In the genomic region with DNA sequence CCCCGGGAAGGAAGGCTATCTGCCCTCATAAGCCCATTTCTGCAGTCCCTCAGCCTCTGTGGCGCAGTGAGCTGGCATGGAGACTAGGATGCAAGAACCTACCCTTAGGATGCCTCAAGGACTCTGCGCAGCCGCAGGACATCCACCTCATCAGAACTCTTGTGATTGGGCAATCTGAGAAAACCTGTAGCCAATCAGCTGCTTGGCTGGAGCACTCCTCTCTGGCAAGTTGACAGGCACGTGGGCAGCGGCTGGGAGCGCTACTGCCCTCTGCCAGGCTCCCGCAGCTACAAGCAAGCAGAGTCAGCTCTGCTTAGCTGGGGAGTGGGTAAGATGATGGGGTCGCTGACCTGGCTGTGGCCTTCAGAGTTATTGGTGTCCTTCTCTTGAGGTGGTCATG, we compare ENCODE assay signal across 8 cellular contexts. TPM values are rescaled to one million over a fixed set of nuclear protein-coding genes. Genes with fewer than 3 reads are reported as not detected.
A peak's percentile ranks its signal among the peaks of the same experiment; 100 is the strongest.
DNase-seq lines count a peak whose midpoint lies in the region; ATAC-seq, FAIRE-seq and TF ChIP-seq lines count a peak whose summit lies in the region.

No MANE protein-coding gene starts in this region.

- H3K4me1 ChIP-seq in Karpas-422 (ENCODE audit: low read length), result peaks cover 23% of the 10 kb centered on the region
- peaks cover 12% of the 10 kb centered on the region for H3K4me1 ChIP-seq in OCI-LY7 (ENCODE audit: insufficient read depth, low read length, poor library complexity, severe bottlenecking)
- no peaks in the 10 kb centered on the region for H3K4me1 ChIP-seq in GM12878 (ENCODE audit: control insufficient read depth, insufficient read depth, low read length)
- H3K4me1 ChIP-seq in hepatocyte (ENCODE audit: insufficient read depth), result peaks cover 7% of the 10 kb centered on the region
- peaks cover 0 to 45% (median 36%) of the 10 kb centered on the region in 4 donors for H3K4me1 ChIP-seq in sigmoid colon

- DNase-seq in CMK (ENCODE audit: low read depth) (peak; percentile 86), Karpas-422 (peak; percentile 97), OCI-LY7 (ENCODE audit: low spot score) (peak; percentile 81), GM12878 (ENCODE audit: low read depth, low spot score) (no peak), hepatocyte (ENCODE audit: low spot score) (peak; percentile 73), sigmoid colon (peak; percentile 91), OCI-M2 (lab: John Stamatoyannopoulos, UW; ENCODE audit: unreplicated experiment) (no peak)

- no peak overlapping the region; the same call in 1 of the 2 replicates for H2AFZ ChIP-seq in Karpas-422 (ENCODE audit: low read length)
- H2AFZ ChIP-seq in OCI-LY7 (ENCODE audit: low read length), result no peak overlapping the region
- no peak overlapping the region for H2AFZ ChIP-seq in GM12878 (ENCODE audit: control insufficient read depth, low read depth, low read length)
- H2AFZ ChIP-seq in hepatocyte, result no peak overlapping the region

- no peak overlapping the region for H3K4me3 ChIP-seq in Karpas-422 (ENCODE audit: low read length)
- no peak overlapping the region for H3K4me3 ChIP-seq in OCI-LY7 (ENCODE audit: low read depth, low read length, poor library complexity, severe bottlenecking)
- H3K4me3 ChIP-seq in GM12878, result no peak overlapping the region
- H3K4me3 ChIP-seq in hepatocyte, result no peak overlapping the region
- H3K4me3 ChIP-seq in sigmoid colon, result no peak overlapping the region

- H3K27me3 ChIP-seq in Karpas-422 (ENCODE audit: low read length) (no peaks in the 10 kb centered on the region), GM12878 (replicated peaks in 1 of 2; ENCODE audit: control insufficient read depth in 2 of 2, insufficient read depth in 2 of 2, low read length in 1 of 2) (no peaks in the 10 kb centered on the region), hepatocyte (no peaks in the 10 kb centered on the region), sigmoid colon (no peaks in the 10 kb centered on the region)

- H3K79me2 ChIP-seq in Karpas-422 (ENCODE audit: low read length), result peaks cover 25% of the 10 kb centered on the region
- H3K79me2 ChIP-seq in OCI-LY7 (ENCODE audit: insufficient read depth, low read depth, low read length), result peaks cover 14% of the 10 kb centered on the region; the same call in 1 of the 2 replicates
- peaks cover 4% of the 10 kb centered on the region; the same call in 1 of the 2 replicates for H3K79me2 ChIP-seq in GM12878 (ENCODE audit: control insufficient read depth, insufficient read depth, low read length)
- peaks cover 19% of the 10 kb centered on the region for H3K79me2 ChIP-seq in hepatocyte

- no peak for TF ChIP-seq RAD21 in GM12878 (IDR thresholded peaks at IDR 0.05; ENCODE audit: insufficient read depth, low read depth, low read length)

- ATAC-seq in GM12878 (no peak), HG03460 (IDR thresholded peaks at IDR 0.05; ENCODE audit: unreplicated experiment) (no peak)

- in situ Hi-C loops in GM12878 (cut with MboI), result no loop called here

- 64% methylated on average over 9 of the region's 9 CpGs for WGBS in GM12878 (ENCODE audit: insufficient coverage, insufficient replicate concordance, low lambda C conversion rate, missing lambda C conversion rate)
- WGBS in hepatocyte (ENCODE audit: low lambda C conversion rate, missing lambda C conversion rate), result 22% methylated on average over 9 of the region's 9 CpGs
- WGBS in sigmoid colon, 2 donors, result 20 to 24% methylated on average over 9 of the region's 9 CpGs

- intact Hi-C loops in OCI-LY7 (cut with micrococcal nuclease; ENCODE audit: unreplicated experiment), result no loop called here
- intact Hi-C loops in GM12878 (cut with micrococcal nuclease; ENCODE audit: unreplicated experiment), result no loop called here
- intact Hi-C loops in sigmoid colon (cut with DNase I), result no loop called here

- SMC1A ChIA-PET in GM12878 (lab: Charles Lee; ENCODE audit: uncharacterized antibody, unreplicated experiment), result interaction anchor here (0.7 kb wide), 1 partner anchor 131 kb away, joined by 3 read pairs; no protein-coding TSS in a partner anchor

- TF ChIP-seq POLR2A in GM12878 (IDR thresholded peaks at IDR 0.05; ENCODE audit: low read depth, low read length) (no peak), sigmoid colon (IDR thresholded peaks at IDR 0.05) (no peak)

- FAIRE-seq in GM12878 (lab: Jason Lieb, UNC), result no peak

- CTCF ChIA-PET in OCI-LY7 (lab: Charles Lee; ENCODE audit: unreplicated experiment) (no interaction called here), GM12878 (lab: Yijun Ruan, JAX) (no interaction called here)

- TF ChIP-seq EP300 in GM12878 (IDR thresholded peaks at IDR 0.05; ENCODE audit: borderline replicate concordance in 1 of 2, control insufficient read depth in 1 of 2, low read depth in 2 of 2, low read length in 2 of 2) (no peak), sigmoid colon (IDR thresholded peaks at IDR 0.05) (no peak)

- no peak overlapping the region for H3K4me2 ChIP-seq in Karpas-422 (ENCODE audit: low read depth, low read length, poor library complexity, severe bottlenecking)
- no peak overlapping the region for H3K4me2 ChIP-seq in OCI-LY7 (ENCODE audit: low read length)
- H3K4me2 ChIP-seq in GM12878 (ENCODE audit: control insufficient read depth, insufficient read depth), result no peak overlapping the region
- no peak overlapping the region for H3K4me2 ChIP-seq in hepatocyte

- H3K9ac ChIP-seq in Karpas-422 (ENCODE audit: low read length), result no peak overlapping the region
- H3K9ac ChIP-seq in GM12878 (ENCODE audit: control insufficient read depth, insufficient read depth, low read length), result no peak overlapping the region

- RAD21 ChIA-PET in GM12878 (lab: Charles Lee; ENCODE audit: unreplicated experiment), result no interaction called here

- no peaks in the 10 kb centered on the region for H3K9me2 ChIP-seq in Karpas-422 (replicated peaks; ENCODE audit: insufficient read depth, low read length)
- H3K9me2 ChIP-seq in OCI-LY7 (ENCODE audit: insufficient read depth, low read length), result no peaks in the 10 kb centered on the region
- H3K9me2 ChIP-seq in hepatocyte (replicated peaks; ENCODE audit: insufficient read depth), result no peaks in the 10 kb centered on the region

- H3K9me3 ChIP-seq in Karpas-422 (ENCODE audit: low read length), result no peaks in the 10 kb centered on the region
- no peaks in the 10 kb centered on the region for H3K9me3 ChIP-seq in OCI-LY7 (ENCODE audit: low read length)
- H3K9me3 ChIP-seq in GM12878 (replicated peaks; ENCODE audit: control insufficient read depth, insufficient read depth, low read length), result no peaks in the 10 kb centered on the region
- H3K9me3 ChIP-seq in hepatocyte (ENCODE audit: low read depth), result no peaks in the 10 kb centered on the region
- H3K9me3 ChIP-seq in sigmoid colon, result no peaks in the 10 kb centered on the region

- TF ChIP-seq CTCF in OCI-LY7 (conservative IDR thresholded peaks at IDR 0.05; ENCODE audit: low read length) (peak; percentile 58), GM12878 (IDR thresholded peaks at IDR 0.05 in 2 of 3, conservative IDR thresholded peaks at IDR 0.05 in 1 of 3; ENCODE audit: control insufficient read depth in 2 of 3, extremely low read depth in 1 of 3, insufficient read depth in 1 of 3, low read depth in 3 of 3, low read length in 3 of 3) (0 out of 6 replicates have a peak, but pooled peaks of 2 of the 3 experiments have one; percentile 4 to 5), hepatocyte (IDR thresholded peaks at IDR 0.05; ENCODE audit: poor library complexity) (peak; percentile 17), sigmoid colon (IDR thresholded peaks at IDR 0.05) (peak in 1 of 4 experiments; percentile 15)

- H4K20me1 ChIP-seq in Karpas-422 (ENCODE audit: insufficient read depth, low read depth, low read length) (no peaks in the 10 kb centered on the region), OCI-LY7 (ENCODE audit: insufficient read depth, low read length) (no peaks in the 10 kb centered on the region), GM12878 (ENCODE audit: control insufficient read depth, insufficient read depth) (no peaks in the 10 kb centered on the region), hepatocyte (ENCODE audit: insufficient read depth, poor library complexity, severe bottlenecking) (no peaks in the 10 kb centered on the region)

- H3K36me3 ChIP-seq in Karpas-422 (ENCODE audit: insufficient read depth, low read length) (no peaks in the 10 kb centered on the region), OCI-LY7 (ENCODE audit: insufficient read depth, low read length) (0 out of 2 replicates have a peak, but pooled peaks cover 4% of the 10 kb centered on the region), GM12878 (ENCODE audit: control insufficient read depth in 2 of 2, insufficient read depth in 2 of 2, low read length in 1 of 2) (no peaks in the 10 kb centered on the region), hepatocyte (replicated peaks; ENCODE audit: insufficient read depth, low read depth) (no peaks in the 10 kb centered on the region), sigmoid colon (peaks cover 0 to 7% (median 1%) of the 10 kb centered on the region in 4 donors)

- H3K27ac ChIP-seq in Karpas-422 (ENCODE audit: low read length), result no peak overlapping the region
- no peak overlapping the region for H3K27ac ChIP-seq in OCI-LY7 (ENCODE audit: low read depth, low read length, poor library complexity, severe bottlenecking)
- no peak overlapping the region for H3K27ac ChIP-seq in GM12878 (ENCODE audit: control insufficient read depth, insufficient read depth)
- no peak overlapping the region for H3K27ac ChIP-seq in hepatocyte
- peak overlapping the region; percentile 83 to 95 (median 92) for H3K27ac ChIP-seq in sigmoid colon

- BruUV-seq in OCI-LY7 (replicated peaks; lab: Mats Ljungman, UMichigan) (no TSS peak), GM12878 (replicated peaks; lab: Mats Ljungman, UMichigan) (no TSS peak)

- POLR2A ChIA-PET in OCI-LY7 (lab: Charles Lee), result no interaction called here
- POLR2A ChIA-PET in GM12878 (lab: Charles Lee), result interaction anchor here (0.5 kb wide), 1 partner anchor 96 kb away, joined by 3 read pairs; no protein-coding TSS in a partner anchor

RNA-seq across cellular contexts. Expression of gene ECSIT, which starts 1.5 kb away (rescaled TPM):
- total RNA-seq in Karpas-422 (2014; rRNA removed; shearing (Covaris generic); ENCODE audit: low replicate concordance), result 59.8 and 86.0 TPM in 2 replicates
- 40.6 and 52.4 TPM in 2 replicates for total RNA-seq in OCI-LY7 (2014; rRNA removed; shearing (Covaris generic))
- 59.3 and 59.5 TPM in 2 replicates for total RNA-seq in OCI-LY7 (2022)
- 19.2 and 23.6 TPM in 2 replicates for total RNA-seq in GM12878 (2013; cell fraction: nucleolus; rRNA removed)
- 56.8 and 59.6 TPM in 2 replicates for total RNA-seq in GM12878 (2014; rRNA removed)
- 20.0 and 24.0 TPM in 2 replicates for total RNA-seq in GM12878 (2014; rRNA removed; fragmentation: Illumina TruSeq; extraction: Trizol)
- 52.7 and 54.6 TPM in 2 replicates for total RNA-seq in GM12878 (2021)
- polyA plus RNA-seq in GM12878 (2011; ENCODE audit: low read depth), result 13.4 TPM
- polyA plus RNA-seq in GM12878 (2011; rRNA removed), result 23.9 and 46.7 TPM in 2 replicates
- 81.8 and 91.6 TPM in 2 replicates for polyA plus RNA-seq in GM12878 (2011; cell fraction: cytosol; rRNA removed)
- 67.1 and 69.0 TPM in 2 replicates for polyA plus RNA-seq in GM12878 (2011; cell fraction: nucleus; rRNA removed)
- polyA plus RNA-seq in GM12878 (2012), result 30.1 and 30.5 TPM in 2 replicates
- 5.7 and 24.0 TPM in 2 replicates for polyA plus RNA-seq in GM12878 (2014; fragmentation: Illumina TruSeq; extraction: Trizol)
- polyA plus RNA-seq in GM12878 (2014; fragmentation: Nextera tagmentation; extraction: Ambion mirVana), result 1 to 10 TPM; 1.0 to 4.9 TPM
- polyA plus RNA-seq in GM12878 (2014; rRNA removed), result 40.3 and 50.2 TPM in 2 replicates
- 10 to 100 TPM; 42.3 to 43.6 TPM for polyA plus RNA-seq in GM12878 (2016; fragmentation: Nextera tagmentation; extraction: Ambion mirVana)
- 75.5 and 94.3 TPM in 2 replicates for polyA minus RNA-seq in GM12878 (2011; rRNA and poly(A)+ RNA removed)
- polyA minus RNA-seq in GM12878 (2011; cell fraction: cytosol; rRNA and poly(A)+ RNA removed), result 30.3 and 35.7 TPM in 2 replicates
- polyA minus RNA-seq in GM12878 (2011; cell fraction: nucleus; rRNA and poly(A)+ RNA removed), result 10.9 and 16.4 TPM in 2 replicates
- total RNA-seq in hepatocyte, result 32.5 and 36.3 TPM in 2 replicates
- polyA plus RNA-seq in hepatocyte, result 23.2 and 26.3 TPM in 2 replicates
- 10 to 100 TPM; 74.5 to 93.5 (median 82.4) TPM for total RNA-seq in sigmoid colon
- 10 to 100 TPM; 60.7 to 75.8 (median 65.4) TPM for polyA plus RNA-seq in sigmoid colon

RNA-seq across cellular contexts. Expression of gene CNN1, which starts 8.2 kb away (rescaled TPM):
- total RNA-seq in Karpas-422 (2014; rRNA removed; shearing (Covaris generic); ENCODE audit: low replicate concordance), result not detected in 2 replicates
- total RNA-seq in OCI-LY7 (2014; rRNA removed; shearing (Covaris generic)), result not detected in 2 replicates
- total RNA-seq in OCI-LY7 (2022) (not detected in 2 replicates), GM12878 (2014; rRNA removed) (0.40 and 0.71 TPM in 2 replicates), GM12878 (2014; rRNA removed; fragmentation: Illumina TruSeq; extraction: Trizol) (0.31 and 0.46 TPM in 2 replicates), GM12878 (2021) (0.44 and 0.48 TPM in 2 replicates), hepatocyte (12.1 and 20.1 TPM in 2 replicates), sigmoid colon (1,000 to 10,000 TPM; 1,586 to 3,058 (median 2,656) TPM)
- total RNA-seq in GM12878 (2013; cell fraction: nucleolus; rRNA removed), result 0.40 TPM in 1 of 2 replicates, not detected in the other
- polyA plus RNA-seq in GM12878 (2011; ENCODE audit: low read depth), result 0.25 TPM
- polyA plus RNA-seq in GM12878 (2011; rRNA removed) (0.15 and 0.19 TPM in 2 replicates), GM12878 (2014; fragmentation: Illumina TruSeq; extraction: Trizol) (0.19 TPM in 1 of 2 replicates, not detected in the other), GM12878 (2014; fragmentation: Nextera tagmentation; extraction: Ambion mirVana) (under 1 TPM; 0.03 to 0.04 TPM), GM12878 (2014; rRNA removed) (0.22 and 0.55 TPM in 2 replicates), GM12878 (2016; fragmentation: Nextera tagmentation; extraction: Ambion mirVana) (under 1 TPM in 1 of 2 experiments, not detected in 1; 0.58 TPM), hepatocyte (12.6 and 12.9 TPM in 2 replicates), sigmoid colon (100 to 1,000 TPM in 1 of 3 donors, 10 to 100 TPM in 1, 1 to 10 TPM in 1; 4.9 to 115 (median 45.0) TPM)
- 0.12 and 0.16 TPM in 2 replicates for polyA plus RNA-seq in GM12878 (2011; cell fraction: cytosol; rRNA removed)
- polyA plus RNA-seq in GM12878 (2011; cell fraction: nucleus; rRNA removed), result not detected in 2 replicates
- 0.20 and 0.55 TPM in 2 replicates for polyA plus RNA-seq in GM12878 (2012)
- 0.82 TPM in 1 of 2 replicates, not detected in the other for polyA minus RNA-seq in GM12878 (2011; rRNA and poly(A)+ RNA removed)
- not detected in 2 replicates for polyA minus RNA-seq in GM12878 (2011; cell fraction: cytosol; rRNA and poly(A)+ RNA removed)
- polyA minus RNA-seq in GM12878 (2011; cell fraction: nucleus; rRNA and poly(A)+ RNA removed), result not detected in 2 replicates

RNA-seq across cellular contexts. Expression of gene ZNF653, which starts 24.8 kb away (rescaled TPM):
- 6.1 and 11.3 TPM in 2 replicates for total RNA-seq in Karpas-422 (2014; rRNA removed; shearing (Covaris generic); ENCODE audit: low replicate concordance)
- total RNA-seq in OCI-LY7 (2014; rRNA removed; shearing (Covaris generic)), result 12.3 and 14.1 TPM in 2 replicates
- total RNA-seq in OCI-LY7 (2022) (17.9 and 21.5 TPM in 2 replicates), GM12878 (2014; rRNA removed) (6.8 and 7.2 TPM in 2 replicates), GM12878 (2014; rRNA removed; fragmentation: Illumina TruSeq; extraction: Trizol) (4.3 and 5.2 TPM in 2 replicates), GM12878 (2021) (9.5 and 10.0 TPM in 2 replicates), hepatocyte (8.4 and 9.5 TPM in 2 replicates), sigmoid colon (1 to 10 TPM; 3.2 to 8.6 (median 7.7) TPM)
- 21.0 and 22.1 TPM in 2 replicates for total RNA-seq in GM12878 (2013; cell fraction: nucleolus; rRNA removed)
- 3.1 TPM for polyA plus RNA-seq in GM12878 (2011; ENCODE audit: low read depth)
- polyA plus RNA-seq in GM12878 (2011; rRNA removed) (9.5 and 13.2 TPM in 2 replicates), GM12878 (2014; fragmentation: Illumina TruSeq; extraction: Trizol) (1.8 and 6.2 TPM in 2 replicates), GM12878 (2014; fragmentation: Nextera tagmentation; extraction: Ambion mirVana) (not detected), GM12878 (2014; rRNA removed) (8.1 and 11.2 TPM in 2 replicates), GM12878 (2016; fragmentation: Nextera tagmentation; extraction: Ambion mirVana) (1 to 10 TPM; 2.2 to 2.8 TPM), hepatocyte (9.6 and 10.2 TPM in 2 replicates), sigmoid colon (1 to 10 TPM; 3.9 to 8.8 (median 6.6) TPM)
- 21.7 and 28.8 TPM in 2 replicates for polyA plus RNA-seq in GM12878 (2011; cell fraction: cytosol; rRNA removed)
- 34.5 and 38.5 TPM in 2 replicates for polyA plus RNA-seq in GM12878 (2011; cell fraction: nucleus; rRNA removed)
- 4.9 and 7.7 TPM in 2 replicates for polyA plus RNA-seq in GM12878 (2012)
- 5.5 and 10.6 TPM in 2 replicates for polyA minus RNA-seq in GM12878 (2011; rRNA and poly(A)+ RNA removed)
- polyA minus RNA-seq in GM12878 (2011; cell fraction: cytosol; rRNA and poly(A)+ RNA removed), result 1.9 and 7.0 TPM in 2 replicates
- polyA minus RNA-seq in GM12878 (2011; cell fraction: nucleus; rRNA and poly(A)+ RNA removed), result 8.1 and 14.7 TPM in 2 replicates

RNA-seq across cellular contexts. Expression of gene ELOF1, which starts 28.6 kb away (rescaled TPM):
- total RNA-seq in Karpas-422 (2014; rRNA removed; shearing (Covaris generic); ENCODE audit: low replicate concordance), result 52.5 and 84.1 TPM in 2 replicates
- total RNA-seq in OCI-LY7 (2014; rRNA removed; shearing (Covaris generic)), result 48.9 and 60.5 TPM in 2 replicates
- total RNA-seq in OCI-LY7 (2022), result 69.0 and 73.2 TPM in 2 replicates
- 15.3 and 21.9 TPM in 2 replicates for total RNA-seq in GM12878 (2013; cell fraction: nucleolus; rRNA removed)
- total RNA-seq in GM12878 (2014; rRNA removed), result 75.7 and 81.2 TPM in 2 replicates
- 89.0 and 98.0 TPM in 2 replicates for total RNA-seq in GM12878 (2014; rRNA removed; fragmentation: Illumina TruSeq; extraction: Trizol)
- total RNA-seq in GM12878 (2021), result 85.1 and 88.2 TPM in 2 replicates
- 27.8 TPM for polyA plus RNA-seq in GM12878 (2011; ENCODE audit: low read depth)
- 24.6 and 37.9 TPM in 2 replicates for polyA plus RNA-seq in GM12878 (2011; rRNA removed)
- 95.7 and 121 TPM in 2 replicates for polyA plus RNA-seq in GM12878 (2011; cell fraction: cytosol; rRNA removed)
- polyA plus RNA-seq in GM12878 (2011; cell fraction: nucleus; rRNA removed), result 54.4 and 68.3 TPM in 2 replicates
- polyA plus RNA-seq in GM12878 (2012), result 68.6 and 69.1 TPM in 2 replicates
- polyA plus RNA-seq in GM12878 (2014; fragmentation: Illumina TruSeq; extraction: Trizol), result 56.3 and 97.7 TPM in 2 replicates
- polyA plus RNA-seq in GM12878 (2014; fragmentation: Nextera tagmentation; extraction: Ambion mirVana), result 10 to 100 TPM; 11.7 to 28.6 TPM
- polyA plus RNA-seq in GM12878 (2014; rRNA removed), result 106 and 127 TPM in 2 replicates
- polyA plus RNA-seq in GM12878 (2016; fragmentation: Nextera tagmentation; extraction: Ambion mirVana), result 100 to 1,000 TPM; 118 to 124 TPM
- polyA minus RNA-seq in GM12878 (2011; rRNA and poly(A)+ RNA removed), result 28.5 and 59.0 TPM in 2 replicates
- 21.9 and 29.0 TPM in 2 replicates for polyA minus RNA-seq in GM12878 (2011; cell fraction: cytosol; rRNA and poly(A)+ RNA removed)
- 14.0 and 29.9 TPM in 2 replicates for polyA minus RNA-seq in GM12878 (2011; cell fraction: nucleus; rRNA and poly(A)+ RNA removed)
- 28.1 and 30.3 TPM in 2 replicates for total RNA-seq in hepatocyte
- polyA plus RNA-seq in hepatocyte, result 72.6 and 81.1 TPM in 2 replicates
- total RNA-seq in sigmoid colon, result 10 to 100 TPM; 27.2 to 47.9 (median 38.9) TPM
- 10 to 100 TPM; 49.8 to 67.3 (median 59.4) TPM for polyA plus RNA-seq in sigmoid colon

RNA-seq across cellular contexts. Expression of gene ACP5, which starts 47.0 kb away (rescaled TPM):
- 24.0 and 55.1 TPM in 2 replicates for total RNA-seq in Karpas-422 (2014; rRNA removed; shearing (Covaris generic); ENCODE audit: low replicate concordance)
- total RNA-seq in OCI-LY7 (2014; rRNA removed; shearing (Covaris generic)), result 13.3 and 21.6 TPM in 2 replicates
- total RNA-seq in OCI-LY7 (2022) (16.3 and 17.4 TPM in 2 replicates), GM12878 (2014; rRNA removed) (70.0 TPM in 2 replicates), GM12878 (2014; rRNA removed; fragmentation: Illumina TruSeq; extraction: Trizol) (31.7 and 38.3 TPM in 2 replicates), GM12878 (2021) (43.6 and 46.9 TPM in 2 replicates), hepatocyte (16.6 and 18.1 TPM in 2 replicates), sigmoid colon (10 to 100 TPM in 2 of 4 donors, 1 to 10 TPM in 2; 7.6 to 23.5 (median 9.8) TPM)
- total RNA-seq in GM12878 (2013; cell fraction: nucleolus; rRNA removed), result 91.9 and 97.0 TPM in 2 replicates
- 31.6 TPM for polyA plus RNA-seq in GM12878 (2011; ENCODE audit: low read depth)
- polyA plus RNA-seq in GM12878 (2011; rRNA removed) (3.5 and 5.5 TPM in 2 replicates), GM12878 (2014; fragmentation: Illumina TruSeq; extraction: Trizol) (30.4 and 37.6 TPM in 2 replicates), GM12878 (2014; fragmentation: Nextera tagmentation; extraction: Ambion mirVana) (1 to 10 TPM; 1.0 to 2.2 TPM), GM12878 (2014; rRNA removed) (73.4 and 78.1 TPM in 2 replicates), GM12878 (2016; fragmentation: Nextera tagmentation; extraction: Ambion mirVana) (10 to 100 TPM; 35.9 to 36.0 TPM), hepatocyte (6.5 and 7.2 TPM in 2 replicates), sigmoid colon (100 to 1,000 TPM in 1 of 3 donors, 10 to 100 TPM in 2; 26.4 to 266 (median 54.4) TPM)
- polyA plus RNA-seq in GM12878 (2011; cell fraction: cytosol; rRNA removed), result 6.6 and 9.2 TPM in 2 replicates
- polyA plus RNA-seq in GM12878 (2011; cell fraction: nucleus; rRNA removed), result 6.7 and 9.2 TPM in 2 replicates
- 75.9 and 86.6 TPM in 2 replicates for polyA plus RNA-seq in GM12878 (2012)
- 2.0 and 5.2 TPM in 2 replicates for polyA minus RNA-seq in GM12878 (2011; rRNA and poly(A)+ RNA removed)
- polyA minus RNA-seq in GM12878 (2011; cell fraction: cytosol; rRNA and poly(A)+ RNA removed), result 0.94 and 1.4 TPM in 2 replicates
- polyA minus RNA-seq in GM12878 (2011; cell fraction: nucleus; rRNA and poly(A)+ RNA removed), result 0.57 and 0.73 TPM in 2 replicates

Comparison
In these comparisons a context has a peak if more than half of its experiments do, and no peak if none do; other contexts are left out.
1. DNase-seq: peak in CMK (single experiment), Karpas-422 (single experiment), OCI-LY7 (single experiment), hepatocyte (single experiment) and sigmoid colon (single experiment); none in GM12878 (single experiment) and OCI-M2 (single experiment).
2. H3K27ac ChIP-seq: peak in sigmoid colon (4 of 4); none in Karpas-422 (single experiment), OCI-LY7 (single experiment), GM12878 (single experiment) and hepatocyte (single experiment).
3. RNA of gene CNN1, which starts 8.2 kb away (total RNA-seq): 1,586 to 3,058 TPM in sigmoid colon; 12.1 to 20.1 TPM in hepatocyte, 0.31 to 0.71 TPM in GM12878, not detected in OCI-LY7 and not detected in Karpas-422; every median in the first group is over 10 times any median in the second.